In genomic region chr5:106085136-106085535, GRCh38 we compare ENCODE assay signal across 26 cellular contexts.
"Had no signal": no experiment of that assay in that cellular context is flagged by ENCODE, and none has a peak within 500 bp of the region (broad histone marks: within the 10 kb centered on the region; RNA-seq: fewer than 3 reads in every experiment).

No MANE protein-coding gene starts in this region.

- H3K4me3 ChIP-seq: cardiac muscle cell, Peyer's patch, SJCRH30 had no signal

- H3K27ac Mint-ChIP-seq: activated CD4-positive, alpha-beta T cell treated with anti-CD3 and anti-CD28 coated beads for 36 hours; activated CD8-positive, alpha-beta T cell treated with anti-CD3 and anti-CD28 coated beads for 36 hours; activated naive CD4-positive, alpha-beta T cell treated with anti-CD3 and anti-CD28 coated beads, Interleukin-2, amount 10 ng/mL, durations not matched to agents 7 days and 5 days; activated naive CD8-positive, alpha-beta T cell treated with anti-CD3 and anti-CD28 coated beads for 36 hours; activated T-cell treated with anti-CD3 and anti-CD28 coated beads, Interleukin-2, amount 50 U/mL, for 72 hours; activated T-helper 2 cell treated with anti-CD3 and anti-CD28 coated beads, Interferon-gamma antibody, Interleukin-2, Interleukin-4, amounts not matched to agents 10 μg/mL and 5 μg/mL and 100 μg/mL, durations not matched to agents 14 hours and 24 hours and 36 hours had no signal

- ATAC-seq: activated CD4-positive, alpha-beta T cell treated with anti-CD3 and anti-CD28 coated beads for 36 hours; activated CD8-positive, alpha-beta T cell treated with anti-CD3 and anti-CD28 coated beads for 36 hours; activated T-cell treated with anti-CD3 and anti-CD28 coated beads, Interleukin-2, amount 50 U/mL, for 72 hours had no signal

- H3K9ac ChIP-seq: SK-N-SH had no signal

- H3K4me3 Mint-ChIP-seq: activated CD4-positive, alpha-beta T cell treated with anti-CD3 and anti-CD28 coated beads for 36 hours; activated CD8-positive, alpha-beta T cell treated with anti-CD3 and anti-CD28 coated beads for 36 hours; activated naive CD4-positive, alpha-beta T cell treated with anti-CD3 and anti-CD28 coated beads, Interleukin-2, amount 10 ng/mL, durations not matched to agents 7 days and 5 days; activated naive CD8-positive, alpha-beta T cell treated with anti-CD3 and anti-CD28 coated beads for 36 hours; activated T-cell treated with anti-CD3 and anti-CD28 coated beads, Interleukin-2, amount 50 U/mL, for 72 hours had no signal

- H3K9me3 ChIP-seq: Peyer's patch, SJCRH30, SK-N-SH had no signal

- H3K4me1 ChIP-seq: Peyer's patch, SJCRH30 had no signal

- H3K4me2 ChIP-seq: SK-N-SH had no signal

- H3K36me3 ChIP-seq: brain microvascular endothelial cell, cardiac muscle cell, Peyer's patch, SJCRH30 had no signal

- DNase-seq: activated CD4-positive, alpha-beta T cell treated with anti-CD3 and anti-CD28 coated beads for 36 hours; activated CD8-positive, alpha-beta memory T cell treated with anti-CD3 and anti-CD28 coated beads, Interleukin-2, amount 50 U/mL, for 4 hours; activated CD8-positive, alpha-beta T cell treated with anti-CD3 and anti-CD28 coated beads for 36 hours; activated gamma-delta T cell treated with Interleukin-2 at 50 U/mL for 16 hours; activated naive CD4-positive, alpha-beta T cell treated with anti-CD3 and anti-CD28 coated beads, Interleukin-2, amount 10 ng/mL, durations not matched to agents 7 days and 5 days; activated naive CD8-positive, alpha-beta T cell treated with anti-CD3 and anti-CD28 coated beads for 36 hours; activated T-cell treated with anti-CD3 and anti-CD28 coated beads, Interleukin-2, amount 50 U/mL, for 72 hours; brain microvascular endothelial cell; KG1; NCI-H1092; NCI-H1694; NCI-H2029; NCI-H2107; NCI-H2171 treated with DMSO at 0.1 percent for 48 hours; NCI-H226; NCI-H526; NK-92 treated with Interleukin-12 subunit alpha and Interleukin-12 subunit beta, amount 100 ng/mL, for 24 hours; Peyer's patch; Right ventricle myocardium superior; SJCRH30; SK-N-SH; T-helper 1 cell had no signal

- H3K27me3 Mint-ChIP-seq: activated CD4-positive, alpha-beta T cell treated with anti-CD3 and anti-CD28 coated beads for 36 hours; activated CD8-positive, alpha-beta T cell treated with anti-CD3 and anti-CD28 coated beads for 36 hours; activated naive CD4-positive, alpha-beta T cell treated with anti-CD3 and anti-CD28 coated beads, Interleukin-2, amount 10 ng/mL, durations not matched to agents 7 days and 5 days; activated naive CD8-positive, alpha-beta T cell treated with anti-CD3 and anti-CD28 coated beads for 36 hours had no signal

- H3K27me3 ChIP-seq: brain microvascular endothelial cell, cardiac muscle cell, Peyer's patch, SJCRH30 had no signal

- H3K27ac ChIP-seq: brain microvascular endothelial cell, cardiac muscle cell, Peyer's patch, RWPE1, SJCRH30, VCaP had no signal

- H3K36me3 Mint-ChIP-seq: activated naive CD4-positive, alpha-beta T cell treated with anti-CD3 and anti-CD28 coated beads, Interleukin-2, amount 10 ng/mL, durations not matched to agents 7 days and 5 days; activated naive CD8-positive, alpha-beta T cell treated with anti-CD3 and anti-CD28 coated beads for 36 hours had no signal

- H3K4me1 Mint-ChIP-seq: activated CD4-positive, alpha-beta T cell treated with anti-CD3 and anti-CD28 coated beads for 36 hours; activated naive CD4-positive, alpha-beta T cell treated with anti-CD3 and anti-CD28 coated beads, Interleukin-2, amount 10 ng/mL, durations not matched to agents 7 days and 5 days; activated naive CD8-positive, alpha-beta T cell treated with anti-CD3 and anti-CD28 coated beads for 36 hours had no signal
